In genomic region chr4:104385713-104386112, GRCh38 we compare ENCODE assay signal across 27 cellular contexts.
"Had no signal": no experiment of that assay in that cellular context is flagged by ENCODE, and none has a peak within 500 bp of the region (broad histone marks: within the 10 kb centered on the region; RNA-seq: fewer than 3 reads in every experiment).

No MANE protein-coding gene starts in this region.

- FAIRE-seq: urothelium cell line had no signal

- H3K27ac ChIP-seq: stomach, suprapubic skin, testis, thoracic aorta, thyroid gland, tibial artery, tibial nerve, transverse colon, upper lobe of left lung, upper lobe of right lung, uterus, vagina had no signal

- H3K9me3 ChIP-seq: stomach, suprapubic skin, testis, thoracic aorta, thyroid gland, tibial artery, tibial nerve, transverse colon, upper lobe of left lung, upper lobe of right lung, uterus, vagina had no signal

- ATAC-seq: stimulated activated effector memory CD8-positive, alpha-beta T cell treated with anti-CD3 and anti-CD28 coated beads, Interleukin-12 subunit alpha, Interleukin-12 subunit beta, amount 100 ng/mL, for 72 hours; stimulated activated memory B cell treated with anti-CD40 and anti-IgM and Interleukin-4, amounts not matched to agents 10 μg/mL and 1 μg/mL and 100 μg/mL, for 72 hours; stimulated activated naive B cell treated with anti-CD40 and anti-IgM and Interleukin-4, amounts not matched to agents 10 μg/mL and 1 μg/mL and 100 μg/mL, for 72 hours; stimulated activated naive CD8-positive, alpha-beta T cell treated with anti-CD3 and anti-CD28 coated beads, Interleukin-15, amount 100 ng/mL, for 72 hours; stimulated activated naive CD8-positive, alpha-beta T cell treated with anti-CD3 and anti-CD28 coated beads, Interleukin-15, Interleukin-2, amounts not matched to agents 100 U/mL and 50 U/mL, for 24 hours; upper lobe of right lung had no signal

- H3K4me3 ChIP-seq: stomach, suprapubic skin, testis, thoracic aorta, thyroid gland, tibial artery, tibial nerve, transverse colon, upper lobe of left lung, upper lobe of right lung, uterus, vagina had no signal

- H3K27me3 ChIP-seq: stomach, suprapubic skin, testis, thyroid gland, tibial artery, tibial nerve, transverse colon, upper lobe of left lung, upper lobe of right lung, uterus, vagina had no signal

- H3K4me1 ChIP-seq: stomach, suprapubic skin, testis, thyroid gland, tibial artery, tibial nerve, upper lobe of left lung, upper lobe of right lung, uterus, vagina had no signal

- DNase-seq: stimulated activated CD4-positive, alpha-beta T cell treated with anti-CD3 and anti-CD28 coated beads, Interleukin-2, amount 100 ng/mL, for 48 hours; stimulated activated CD4-positive, alpha-beta T cell treated with anti-CD3 and anti-CD28 coated beads, Interleukin-4, amount 100 ng/mL, for 1 hour; stimulated activated CD4-positive, alpha-beta T cell treated with anti-CD3 and anti-CD28 coated beads, Interleukin-4, amount 100 ng/mL, for 24 hours; stimulated activated CD4-positive, alpha-beta T cell treated with anti-CD3 and anti-CD28 coated beads, Interleukin-4, amount 100 ng/mL, for 4 hours; stimulated activated CD8-positive, alpha-beta memory T cell treated with anti-CD3 and anti-CD28 coated beads, Interleukin-4, amount 100 ng/mL, for 48 hours; stimulated activated naive B cell treated with anti-CD40 and anti-IgM and Interleukin-4, amounts not matched to agents 10 μg/mL and 1 μg/mL and 100 μg/mL, for 72 hours; stimulated activated naive CD4-positive, alpha-beta T cell; stimulated activated naive CD4-positive, alpha-beta T cell treated with Interleukin-2 at 50 U/mL for 16 hours; stimulated activated naive CD8-positive, alpha-beta T cell treated with anti-CD3 and anti-CD28 coated beads, Interleukin-15, amount 100 ng/mL, for 72 hours; stimulated activated naive CD8-positive, alpha-beta T cell treated with anti-CD3 and anti-CD28 coated beads, Interleukin-15, Interleukin-2, amounts not matched to agents 100 U/mL and 50 U/mL, for 24 hours; stomach; substantia nigra; testis; thyroid gland; tibial artery; transverse colon; trophoblast cell; upper lobe of left lung; upper lobe of right lung; uterus had no signal

- H3K36me3 ChIP-seq: stomach, suprapubic skin, thoracic aorta, thyroid gland, tibial artery, tibial nerve, transverse colon, upper lobe of left lung, upper lobe of right lung, uterus, vagina had no signal
